25 cellular contexts compared by ENCODE assay signal in the genomic region with DNA sequence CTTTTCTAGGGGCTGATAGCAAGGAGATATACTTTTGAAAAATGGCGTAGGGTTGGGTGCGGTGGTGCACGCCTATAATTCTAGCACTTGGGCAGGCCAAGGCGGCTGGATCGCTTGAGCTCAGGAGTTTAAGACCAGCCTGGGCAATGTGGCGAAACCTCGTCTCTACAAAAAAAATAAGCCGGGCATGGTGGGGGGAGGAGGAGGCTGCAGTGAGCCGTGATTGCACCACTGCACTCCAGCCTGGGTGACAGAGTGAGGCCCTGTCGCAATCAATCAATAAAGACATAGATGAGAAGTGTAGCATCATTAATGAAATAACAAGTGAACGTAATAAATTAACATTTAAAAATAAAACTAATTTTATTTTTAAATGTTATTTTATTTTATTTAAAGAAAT.
"Had no signal": no experiment of that assay in that cellular context is flagged by ENCODE, and none has a peak within 500 bp of the region (broad histone marks: within the 10 kb centered on the region; RNA-seq: fewer than 3 reads in every experiment).

No MANE protein-coding gene starts in this region.

- H3K36me3 ChIP-seq: heart left ventricle, left lung, lower lobe of right lung, prostate gland, spleen, tibial nerve, upper lobe of right lung, vagina had no signal

- ATAC-seq: heart left ventricle; left lung; lower lobe of right lung; natural killer cell treated with Interleukin-12 subunit alpha and Interleukin-12 subunit beta and Interleukin-15 and Interleukin-18, amount 100 ng/mL, for 72 hours; sciatic nerve; stimulated activated naive B cell treated with anti-CD40 and anti-IgM and Interleukin-4, amounts not matched to agents 10 μg/mL and 1 μg/mL and 100 μg/mL, for 72 hours; stimulated activated naive CD8-positive, alpha-beta T cell treated with anti-CD3 and anti-CD28 coated beads, Interleukin-15, amount 100 ng/mL, for 72 hours; upper lobe of right lung had no signal

- H3K4me1 Mint-ChIP-seq: memory B cell; mesothelial cell of epicardium; stimulated activated naive B cell treated with anti-CD40 and anti-IgM and Interleukin-4, amounts not matched to agents 10 μg/mL and 1 μg/mL and 100 μg/mL, for 72 hours had no signal

- H3K9me3 Mint-ChIP-seq: memory B cell; mesothelial cell of epicardium; natural killer cell treated with Interleukin-12 subunit alpha and Interleukin-12 subunit beta and Interleukin-15 and Interleukin-18, amount 100 ng/mL, for 72 hours; stimulated activated naive B cell treated with anti-CD40 and anti-IgM and Interleukin-4, amounts not matched to agents 10 μg/mL and 1 μg/mL and 100 μg/mL, for 72 hours; stimulated activated naive CD8-positive, alpha-beta T cell treated with anti-CD3 and anti-CD28 coated beads, Interleukin-15, amount 100 ng/mL, for 72 hours had no signal

- H3K4me1 ChIP-seq: parathyroid adenoma, prostate gland, testis had no signal

- H2AFZ ChIP-seq: parathyroid adenoma had no signal

- H3K4me3 ChIP-seq: dorsolateral prefrontal cortex, heart left ventricle, left lung, lower lobe of right lung, prostate gland, spleen, testis, tibial nerve, upper lobe of right lung, vagina had no signal

- H3K27ac ChIP-seq: dorsolateral prefrontal cortex, heart left ventricle, left lung, lower lobe of right lung, parathyroid adenoma, prostate gland, testis, tibial nerve, upper lobe of right lung, vagina had no signal

- H3K27me3 Mint-ChIP-seq: memory B cell; natural killer cell treated with Interleukin-12 subunit alpha and Interleukin-12 subunit beta and Interleukin-15 and Interleukin-18, amount 100 ng/mL, for 72 hours; stimulated activated naive CD8-positive, alpha-beta T cell treated with anti-CD3 and anti-CD28 coated beads, Interleukin-15, amount 100 ng/mL, for 72 hours had no signal

- H3K36me3 Mint-ChIP-seq: memory B cell; mesothelial cell of epicardium; natural killer cell treated with Interleukin-12 subunit alpha and Interleukin-12 subunit beta and Interleukin-15 and Interleukin-18, amount 100 ng/mL, for 72 hours; stimulated activated naive B cell treated with anti-CD40 and anti-IgM and Interleukin-4, amounts not matched to agents 10 μg/mL and 1 μg/mL and 100 μg/mL, for 72 hours had no signal

- H3K4me3 Mint-ChIP-seq: memory B cell; mesothelial cell of epicardium; natural killer cell treated with Interleukin-12 subunit alpha and Interleukin-12 subunit beta and Interleukin-15 and Interleukin-18, amount 100 ng/mL, for 72 hours; stimulated activated naive B cell treated with anti-CD40 and anti-IgM and Interleukin-4, amounts not matched to agents 10 μg/mL and 1 μg/mL and 100 μg/mL, for 72 hours; stimulated activated naive CD8-positive, alpha-beta T cell treated with anti-CD3 and anti-CD28 coated beads, Interleukin-15, amount 100 ng/mL, for 72 hours had no signal

- H3K27me3 ChIP-seq: dorsolateral prefrontal cortex, heart left ventricle, left lung, spleen, testis, tibial nerve, upper lobe of right lung, vagina had no signal

- H3K9me3 ChIP-seq: heart left ventricle, left lung, lower lobe of right lung, prostate gland, spleen, testis, tibial nerve, upper lobe of right lung, vagina had no signal

- H3K9ac ChIP-seq: parathyroid adenoma had no signal

- DNase-seq: cortex of kidney; dorsolateral prefrontal cortex; effector CD8-positive, alpha-beta T cell; foreskin melanocyte; heart left ventricle; hypothalamus; kidney glomerular epithelial cell; left lung; lower lobe of right lung; spleen; stimulated activated CD4-positive, alpha-beta T cell treated with anti-CD3 and anti-CD28 coated beads, Interleukin-15, amount 100 ng/mL, for 24 hours; stimulated activated CD4-positive, alpha-beta T cell treated with anti-CD3 and anti-CD28 coated beads, Interleukin-1b, Interleukin-23, amount 100 ng/mL, for 48 hours; stimulated activated CD4-positive, alpha-beta T cell treated with anti-CD3 and anti-CD28 coated beads, Interleukin-4, amount 100 ng/mL, for 24 hours; stimulated activated naive B cell treated with anti-CD40 and anti-IgM and Interleukin-4, amounts not matched to agents 10 μg/mL and 1 μg/mL and 100 μg/mL, for 72 hours; stimulated activated naive CD8-positive, alpha-beta T cell treated with anti-CD3 and anti-CD28 coated beads, Interleukin-15, amount 100 ng/mL, for 72 hours; testis; upper lobe of right lung had no signal

- H3K27ac Mint-ChIP-seq: memory B cell; mesothelial cell of epicardium; natural killer cell treated with Interleukin-12 subunit alpha and Interleukin-12 subunit beta and Interleukin-15 and Interleukin-18, amount 100 ng/mL, for 72 hours; stimulated activated naive B cell treated with anti-CD40 and anti-IgM and Interleukin-4, amounts not matched to agents 10 μg/mL and 1 μg/mL and 100 μg/mL, for 72 hours; stimulated activated naive CD8-positive, alpha-beta T cell treated with anti-CD3 and anti-CD28 coated beads, Interleukin-15, amount 100 ng/mL, for 72 hours had no signal
